9 cellular contexts compared by ENCODE assay signal in genomic region chr18:5543854-5544389, GRCh38. TPM values are rescaled to one million over a fixed set of nuclear protein-coding genes. Genes with fewer than 3 reads are reported as not detected.
DNase-seq lines count a peak whose midpoint lies in the region; ATAC-seq, FAIRE-seq and TF ChIP-seq lines count a peak whose summit lies in the region.
"Had no signal": no experiment of that assay in that cellular context is flagged by ENCODE, and none has a peak within 500 bp of the region (broad histone marks: within the 10 kb centered on the region; RNA-seq: fewer than 3 reads in every experiment).

TSS of gene EPB41L3 (minus strand) at chr18:5543997. CDS start at chr18:5489183, 54,814 bp downstream.

- peaks cover 6% of the 10 kb centered on the region for H3K27me3 ChIP-seq in hepatocyte

- H3K27ac Mint-ChIP-seq in activated naive CD8-positive, alpha-beta T cell treated with anti-CD3 and anti-CD28 coated beads, Interleukin-2, amount 50 U/mL, for 24 hours: no peak within 1 kb of the TSS

- peak within 1 kb of the TSS; percentile 86 for H3K4me3 ChIP-seq in hepatocyte
- H3K4me3 ChIP-seq: SJSA1 had no signal

- H3K9me3 ChIP-seq in hepatocyte (ENCODE audit: low read depth): no peaks in the 10 kb centered on the region
- H3K9me3 ChIP-seq: SJSA1 had no signal

- no peaks in the 10 kb centered on the region for H4K20me1 ChIP-seq in hepatocyte (ENCODE audit: insufficient read depth, poor library complexity, severe bottlenecking)

- H3K4me1 ChIP-seq in hepatocyte (ENCODE audit: insufficient read depth): peaks cover 5% of the 10 kb centered on the region
- H3K4me1 ChIP-seq: SJSA1 had no signal

- no peaks in the 10 kb centered on the region for H3K9me3 Mint-ChIP-seq in activated naive CD8-positive, alpha-beta T cell treated with anti-CD3 and anti-CD28 coated beads, Interleukin-2, amount 50 U/mL, for 24 hours

- WGBS in hepatocyte (ENCODE audit: low lambda C conversion rate, missing lambda C conversion rate): 1% methylated on average over 43 of the region's 43 CpGs

- no peak for FAIRE-seq in H54 (lab: Jason Lieb, UNC)

- DNase-seq in NCI-H524 (lab: John Stamatoyannopoulos, UW) (peak; percentile 39 to 52), NCI-H524 treated with DMSO at 0.1 percent for 48 hours (lab: John Stamatoyannopoulos, UW) (no peak), hepatocyte (ENCODE audit: low spot score) (peak; percentile 52), pulmonary artery endothelial cell (ENCODE audit: low read depth, low spot score) (no peak), H54 (ENCODE audit: insufficient read length, low spot score) (no peak), A172 (ENCODE audit: low spot score) (no peak), NCI-H2227 (lab: John Stamatoyannopoulos, UW; ENCODE audit: unreplicated experiment) (no peak)
- no peak for DNase-seq in activated naive CD8-positive, alpha-beta T cell treated with anti-CD3 and anti-CD28 coated beads, Interleukin-2, amount 50 U/mL, for 24 hours

- no peak for TF ChIP-seq CTCF in hepatocyte (IDR thresholded peaks at IDR 0.05; ENCODE audit: poor library complexity)

- H3K4me2 ChIP-seq in hepatocyte: peak within 1 kb of the TSS; percentile 93

- TF ChIP-seq POLR2A in H54 (IDR thresholded peaks at IDR 0.05; ENCODE audit: low read depth, low read length): no peak

- ATAC-seq in activated naive CD8-positive, alpha-beta T cell treated with anti-CD3 and anti-CD28 coated beads, Interleukin-2, amount 50 U/mL, for 24 hours: no peak

- peaks cover 46% of the 10 kb centered on the region for H3K27me3 Mint-ChIP-seq in activated naive CD8-positive, alpha-beta T cell treated with anti-CD3 and anti-CD28 coated beads, Interleukin-2, amount 50 U/mL, for 24 hours

- no peaks in the 10 kb centered on the region for H3K36me3 ChIP-seq in hepatocyte (replicated peaks; ENCODE audit: insufficient read depth, low read depth)
- H3K36me3 ChIP-seq: SJSA1 had no signal

- H3K4me3 Mint-ChIP-seq in activated naive CD8-positive, alpha-beta T cell treated with anti-CD3 and anti-CD28 coated beads, Interleukin-2, amount 50 U/mL, for 24 hours: peak within 1 kb of the TSS; percentile 41

- H3K4me1 Mint-ChIP-seq in activated naive CD8-positive, alpha-beta T cell treated with anti-CD3 and anti-CD28 coated beads, Interleukin-2, amount 50 U/mL, for 24 hours: peaks cover 5% of the 10 kb centered on the region

- H3K27ac ChIP-seq in hepatocyte: peak within 1 kb of the TSS; percentile 41
- H3K27ac ChIP-seq: SJSA1 had no signal

- H2AFZ ChIP-seq in hepatocyte: peak within 1 kb of the TSS; percentile 65

- H3K36me3 Mint-ChIP-seq in activated naive CD8-positive, alpha-beta T cell treated with anti-CD3 and anti-CD28 coated beads, Interleukin-2, amount 50 U/mL, for 24 hours (ENCODE audit: low read depth): no peaks in the 10 kb centered on the region

- H3K79me2 ChIP-seq in hepatocyte: peaks cover 8% of the 10 kb centered on the region

- H3K9me2 ChIP-seq in hepatocyte (replicated peaks; ENCODE audit: insufficient read depth): no peaks in the 10 kb centered on the region

RNA-seq across cellular contexts. Expression of gene EPB41L3, which starts in this region (rescaled TPM):
- total RNA-seq in hepatocyte (24.5 and 31.7 TPM in 2 replicates), pulmonary artery endothelial cell (92.4 and 122 TPM in 2 replicates)
- 20.8 and 22.9 TPM in 2 replicates for polyA plus RNA-seq in hepatocyte
- not detected in 2 replicates for total RNA-seq in A172 (2014; rRNA removed; shearing (Covaris generic))

Comparison
In these comparisons a context has a peak if more than half of its experiments do, and no peak if none do; other contexts are left out.
1. RNA of gene EPB41L3 (total RNA-seq): 92.4 to 122 TPM in pulmonary artery endothelial cell and 24.5 to 31.7 TPM in hepatocyte; not detected in A172; every median in the first group is over 10 times any median in the second.
2. DNase-seq: peak in NCI-H524 (2 of 2) and hepatocyte (single experiment); none in NCI-H524 treated with DMSO at 0.1 percent for 48 hours (single experiment), activated naive CD8-positive, alpha-beta T cell treated with anti-CD3 and anti-CD28 coated beads, Interleukin-2, amount 50 U/mL, for 24 hours (single experiment), pulmonary artery endothelial cell (single experiment), H54 (single experiment), A172 (single experiment) and NCI-H2227 (single experiment).